ENCODE assay signal across 10 cellular contexts in genomic region chr2:1724351-1724750, GRCh38. TPM values are rescaled to one million over a fixed set of nuclear protein-coding genes. Genes with fewer than 3 reads are reported as not detected.
DNase-seq lines count a peak whose midpoint lies in the region; ATAC-seq, FAIRE-seq and TF ChIP-seq lines count a peak whose summit lies in the region.
"Not testable (repeated sequence)": the region's sequence is repeated elsewhere in the genome, so short reads cannot be mapped to it uniquely, and the experiment has no call there.
"Had no signal": no experiment of that assay in that cellular context is flagged by ENCODE, and none has a peak within 500 bp of the region (broad histone marks: within the 10 kb centered on the region; RNA-seq: fewer than 3 reads in every experiment).

No MANE protein-coding gene starts in this region.

- H3K4me2 ChIP-seq in Loucy (ENCODE audit: low read depth, low read length, poor library complexity, severe bottlenecking) (peak overlapping the region; percentile 36), PC-3 (ENCODE audit: low read length) (peak overlapping the region; percentile 15)
- H3K4me2 ChIP-seq in SK-N-SH; keratinocyte (ENCODE audit: control insufficient read depth, extremely low read depth, insufficient read depth, low read depth, low read length): not testable (repeated sequence)

- dilution Hi-C loops in keratinocyte (cut with MboI; ENCODE audit: extremely low pct_ligation_motif_present, low sequenced_read_pairs), result not testable (repeated sequence)

- TF ChIP-seq POLR2A in GM12892 (IDR thresholded peaks at IDR 0.05; ENCODE audit: low read depth, low read length), result not testable (repeated sequence)

- TF ChIP-seq RAD21 in SK-N-SH (IDR thresholded peaks at IDR 0.05; ENCODE audit: low read length), result not testable (repeated sequence)

- peak overlapping the region; percentile 79 for H3K27ac ChIP-seq in PC-3 (ENCODE audit: low read length)
- H3K27ac ChIP-seq in SK-N-SH (ENCODE audit: low read depth in 2 of 2, low read length in 1 of 2), result peak overlapping the region in 1 of 2 experiments; percentile 100; a peak in 2 of 4 replicates
- peak overlapping the region; percentile 100 for H3K27ac ChIP-seq in brain microvascular endothelial cell
- not testable (repeated sequence) for H3K27ac ChIP-seq in keratinocyte (ENCODE audit: control insufficient read depth, insufficient read depth, low read length)
- peak overlapping the region; percentile 67 for H3K27ac ChIP-seq in subcutaneous abdominal adipose tissue (ENCODE audit: low read depth, low read length)

- not testable (repeated sequence) for TF ChIP-seq EP300 in SK-N-SH (IDR thresholded peaks at IDR 0.05; ENCODE audit: borderline replicate concordance in 1 of 2, low read depth in 1 of 2, low read length in 1 of 2)

- not testable (repeated sequence) for ATAC-seq in PC-3

- POLR2A ChIA-PET in PC-3 (lab: Charles Lee; ENCODE audit: unreplicated experiment); SK-N-SH (lab: Yijun Ruan, JAX): not testable (repeated sequence)

- not testable (repeated sequence) for BruUV-seq in PC-3 (replicated peaks; lab: Mats Ljungman, UMichigan)

- TF ChIP-seq CTCF in Loucy (conservative IDR thresholded peaks at IDR 0.05; ENCODE audit: low read length); PC-3 (conservative IDR thresholded peaks at IDR 0.05; ENCODE audit: low read depth, low read length); SK-N-SH (IDR thresholded peaks at IDR 0.05); brain microvascular endothelial cell (IDR thresholded peaks at IDR 0.05; ENCODE audit: low read depth, low read length, missing control alignments); keratinocyte (optimal IDR thresholded peaks at IDR 0.05 in 1 of 3, IDR thresholded peaks at IDR 0.05 in 1 of 3, conservative IDR thresholded peaks at IDR 0.05 in 1 of 3; ENCODE audit: extremely low read depth in 1 of 3, insufficient read depth in 2 of 3, low read length in 3 of 3): not testable (repeated sequence)

- in situ Hi-C loops in brain microvascular endothelial cell (cut with HindIII; ENCODE audit: low pct_ligation_motif_present, low sequenced_read_pairs), result not testable (repeated sequence)

- not testable (repeated sequence) for H3K4me1 ChIP-seq in Loucy (ENCODE audit: insufficient read depth, low read length, poor library complexity, severe bottlenecking)
- H3K4me1 ChIP-seq in PC-3 (ENCODE audit: insufficient read depth, low read length) (peaks cover 67% of the 10 kb centered on the region), SK-N-SH (ENCODE audit: control insufficient read depth in 1 of 2, insufficient read depth in 2 of 2, low read depth in 1 of 2, low read length in 1 of 2) (peaks cover 33 to 49% of the 10 kb centered on the region in 2 experiments), keratinocyte (ENCODE audit: control insufficient read depth, extremely low read depth, insufficient read depth, low read length) (peaks cover 31% of the 10 kb centered on the region), subcutaneous abdominal adipose tissue (ENCODE audit: control insufficient read depth in 5 of 5, insufficient read depth in 5 of 5, low read length in 5 of 5) (peaks cover 19 to 67% (median 58%) of the 10 kb centered on the region in 5 donors)

- CTCF ChIA-PET in PC-3 (lab: Charles Lee); SK-N-SH (lab: Yijun Ruan, JAX): not testable (repeated sequence)

- not testable (repeated sequence) for H3K9me2 ChIP-seq in Loucy (replicated peaks; ENCODE audit: low read depth, low read length); PC-3 (replicated peaks; ENCODE audit: low read length); SK-N-SH

- H3K9me3 ChIP-seq in Loucy (ENCODE audit: insufficient read depth, low read depth, low read length); PC-3 (ENCODE audit: low read length); SK-N-SH; keratinocyte (ENCODE audit: control insufficient read depth, low read depth, low read length); subcutaneous abdominal adipose tissue (ENCODE audit: control insufficient read depth in 5 of 5, low read length in 5 of 5): not testable (repeated sequence)

- not testable (repeated sequence) for H3K36me3 ChIP-seq in Loucy (ENCODE audit: insufficient read depth, low read length); PC-3 (ENCODE audit: low read depth, low read length); SK-N-SH (replicated peaks in 1 of 2; ENCODE audit: control insufficient read depth in 1 of 2, insufficient read depth in 2 of 2, low read length in 1 of 2); brain microvascular endothelial cell (replicated peaks); keratinocyte (ENCODE audit: control insufficient read depth in 2 of 2, extremely low read depth in 1 of 2, insufficient read depth in 2 of 2, low read length in 2 of 2); subcutaneous abdominal adipose tissue (ENCODE audit: control insufficient read depth in 5 of 5, insufficient read depth in 5 of 5, low read length in 5 of 5)

- intact Hi-C loops in PC-3 (cut with micrococcal nuclease), result not testable (repeated sequence)

- H3K9ac ChIP-seq in Loucy (ENCODE audit: low read depth, low read length, poor library complexity, severe bottlenecking); keratinocyte (ENCODE audit: control insufficient read depth, extremely low read depth, insufficient read depth, low read length); subcutaneous abdominal adipose tissue (ENCODE audit: low read length in 5 of 5): not testable (repeated sequence)
- H3K9ac ChIP-seq in PC-3 (ENCODE audit: low read length) (peak overlapping the region; percentile 55), SK-N-SH (peak overlapping the region; percentile 12; the same call in 1 of the 2 replicates)

- H3K9me1 ChIP-seq in keratinocyte (ENCODE audit: control insufficient read depth, extremely low read depth, insufficient read depth, low read length), result not testable (repeated sequence)

- peaks cover 25% of the 10 kb centered on the region for H4K20me1 ChIP-seq in Loucy (ENCODE audit: insufficient read depth, low read length, poor library complexity, severe bottlenecking)
- not testable (repeated sequence) for H4K20me1 ChIP-seq in PC-3 (ENCODE audit: low read length); SK-N-SH (ENCODE audit: insufficient read depth); keratinocyte (ENCODE audit: control insufficient read depth, extremely low read depth, insufficient read depth, low read length)

- H3K79me2 ChIP-seq in Loucy (ENCODE audit: insufficient read depth, low read length) (peaks cover 68% of the 10 kb centered on the region), PC-3 (ENCODE audit: low read length) (peaks cover 87% of the 10 kb centered on the region), SK-N-SH (ENCODE audit: insufficient read depth) (peaks cover 76% of the 10 kb centered on the region), keratinocyte (ENCODE audit: control insufficient read depth, insufficient read depth, low read length) (peaks cover 57% of the 10 kb centered on the region)

- H2AFZ ChIP-seq in Loucy (ENCODE audit: low read length); PC-3 (ENCODE audit: low read length); SK-N-SH (ENCODE audit: low read depth); keratinocyte (ENCODE audit: control insufficient read depth, low read length): not testable (repeated sequence)

- H3K27me3 ChIP-seq in Loucy (ENCODE audit: insufficient read depth, low read length, poor library complexity, severe bottlenecking); PC-3 (ENCODE audit: low read length); SK-N-SH (ENCODE audit: insufficient read depth); brain microvascular endothelial cell (replicated peaks); keratinocyte (ENCODE audit: control insufficient read depth, extremely low read depth, insufficient read depth, low read length); subcutaneous abdominal adipose tissue (ENCODE audit: control insufficient read depth in 5 of 5, insufficient read depth in 4 of 5, low read length in 5 of 5): not testable (repeated sequence)

- DNase-seq in GM12892 (ENCODE audit: insufficient read length); SK-N-SH; brain microvascular endothelial cell; keratinocyte (ENCODE audit: low read depth, low spot score): not testable (repeated sequence)
- DNase-seq in PC-3, result peak; percentile 51

- 88% methylated on average over 2 of the region's 2 CpGs for WGBS in SK-N-SH (ENCODE audit: low lambda C conversion rate)

- H3F3A ChIP-seq in Loucy (ENCODE audit: low read depth); PC-3 (ENCODE audit: low read length, unreplicated experiment): not testable (repeated sequence)
- H3F3A ChIP-seq in SK-N-SH (replicated peaks; ENCODE audit: insufficient read depth), result peaks cover 27% of the 10 kb centered on the region

- not testable (repeated sequence) for H3K4me3 ChIP-seq in Loucy (ENCODE audit: low read length, poor library complexity, severe bottlenecking); PC-3 (ENCODE audit: low read length); SK-N-SH (ENCODE audit: low read depth in 2 of 2, low read length in 1 of 2); brain microvascular endothelial cell (ENCODE audit: low read depth, low read length); keratinocyte (ENCODE audit: control insufficient read depth in 2 of 3, extremely low read depth in 1 of 3, insufficient read depth in 2 of 3, low read depth in 1 of 3, low read length in 3 of 3); subcutaneous abdominal adipose tissue (ENCODE audit: low read depth in 1 of 5, low read length in 5 of 5)

- FAIRE-seq in GM12892 (lab: Jason Lieb, UNC) (peak; percentile 27), keratinocyte (lab: Jason Lieb, UNC) (peak; percentile 71)

RNA-seq across cellular contexts. Expression of gene PXDN, which starts 20.0 kb away (rescaled TPM):
- polyA plus RNA-seq in GM12892 (2012; ENCODE audit: missing spikeins), result 0.04 TPM
- total RNA-seq in PC-3 (2014; rRNA removed), result 125 and 155 TPM in 2 replicates
- 76.8 and 146 TPM in 2 replicates for polyA plus RNA-seq in SK-N-SH (2012; rRNA removed)
- polyA plus RNA-seq in SK-N-SH (2012; cell fraction: cytosol; rRNA removed), result 105 and 143 TPM in 2 replicates
- polyA plus RNA-seq in SK-N-SH (2012; cell fraction: nucleus; rRNA removed), result 193 and 256 TPM in 2 replicates
- 28.3 to 87.9 TPM (median 36.7 TPM) in 3 replicates for polyA plus RNA-seq in keratinocyte
- 14.0 TPM for polyA plus RNA-seq in keratinocyte (2011; ENCODE audit: low read depth)
- 27.1 and 32.4 TPM in 2 replicates for polyA plus RNA-seq in keratinocyte (2011; cell fraction: cytosol; rRNA removed)
- polyA plus RNA-seq in keratinocyte (2011; cell fraction: nucleus; rRNA removed), result 126 and 141 TPM in 2 replicates
- polyA plus RNA-seq in keratinocyte (2012; ENCODE audit: low replicate concordance), result 7.5 and 94.4 TPM in 2 replicates
- 45.0 to 180 TPM (median 60.7 TPM) in 3 replicates for polyA minus RNA-seq in keratinocyte
- 67.7 TPM for polyA minus RNA-seq in keratinocyte (2011; cell fraction: cytosol; rRNA and poly(A)+ RNA removed)
- 173 and 221 TPM in 2 replicates for polyA minus RNA-seq in keratinocyte (2011; cell fraction: nucleus; rRNA and poly(A)+ RNA removed)
- total RNA-seq: CD4-positive, alpha-beta memory T cell had no signal
- polyA plus RNA-seq: CD14-positive monocyte, K562 had no signal
